Comparison of ENCODE assay signal across 25 cellular contexts in the genomic region with DNA sequence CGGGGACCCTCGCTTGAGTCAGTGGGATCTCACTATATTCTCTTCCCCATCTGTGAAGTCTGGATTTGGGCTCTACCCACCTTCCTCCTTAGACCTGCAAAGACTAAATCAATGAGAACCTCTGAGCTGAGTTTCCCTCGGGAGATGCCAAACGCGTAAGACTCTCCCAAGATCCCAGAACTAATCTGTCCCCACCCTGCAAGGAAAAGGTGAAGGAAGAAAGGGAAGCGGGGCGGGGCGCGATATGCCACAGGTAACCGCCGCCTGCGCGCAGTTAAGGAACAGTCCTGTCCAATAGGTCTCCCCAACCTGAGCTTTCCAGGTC. TPM values are rescaled to one million over a fixed set of nuclear protein-coding genes. Genes with fewer than 3 reads are reported as not detected.
DNase-seq lines count a peak whose midpoint lies in the region; ATAC-seq, FAIRE-seq and TF ChIP-seq lines count a peak whose summit lies in the region.
"Had no signal": no experiment of that assay in that cellular context is flagged by ENCODE, and none has a peak within 500 bp of the region (broad histone marks: within the 10 kb centered on the region; RNA-seq: fewer than 3 reads in every experiment).

No MANE protein-coding gene starts in this region.

- peaks cover 17% of the 10 kb centered on the region for H3K4me1 Mint-ChIP-seq in GM23338
- H3K4me1 Mint-ChIP-seq in activated T-helper 17 cell treated with anti-CD3 and anti-CD28 coated beads, Interleukin-2, amount 50 U/mL, for 72 hours = no peaks in the 10 kb centered on the region

- BruUV-seq in mammary epithelial cell (replicated peaks; lab: Mats Ljungman, UMichigan) = no TSS peak

- H3K4me1 ChIP-seq in GM23338 (ENCODE audit: insufficient read depth) (peaks cover 5% of the 10 kb centered on the region; the same call in 1 of the 2 replicates), mammary epithelial cell (ENCODE audit: insufficient read depth, low read length) (peaks cover 9% of the 10 kb centered on the region), small intestine (ENCODE audit: control insufficient read depth in 2 of 2, insufficient read depth in 1 of 2, low read depth in 1 of 2, low read length in 1 of 2) (no peaks in the 10 kb centered on the region)
- H3K4me1 ChIP-seq: adrenal gland had no signal

- dilution Hi-C loops in mammary epithelial cell (cut with HindIII; ENCODE audit: low sequenced_read_pairs) = no loop called here

- CTCF ChIA-PET in mammary epithelial cell (lab: Charles Lee; ENCODE audit: low non-redundant PET) = interaction anchor here (0.6 kb wide), 1 partner anchor 48 kb away, joined by 6 read pairs; no protein-coding TSS in a partner anchor

- no peaks in the 10 kb centered on the region for H3K9me2 ChIP-seq in GM23338 (ENCODE audit: insufficient read depth)

- H3K36me3 Mint-ChIP-seq in GM23338 (ENCODE audit: low read depth) = no peaks in the 10 kb centered on the region; the same call in 2 of the 3 replicates
- no peaks in the 10 kb centered on the region for H3K36me3 Mint-ChIP-seq in activated T-helper 17 cell treated with anti-CD3 and anti-CD28 coated beads, Interleukin-2, amount 50 U/mL, for 72 hours (ENCODE audit: low read depth)

- H3K79me2 ChIP-seq in GM23338 (replicated peaks; ENCODE audit: insufficient read depth) = no peaks in the 10 kb centered on the region
- no peaks in the 10 kb centered on the region for H3K79me2 ChIP-seq in mammary epithelial cell (ENCODE audit: insufficient read depth, low read length)

- H3K4me3 ChIP-seq in GM23338 (peak overlapping the region; percentile 75), mammary epithelial cell (replicated peaks in 1 of 3; ENCODE audit: insufficient read depth in 1 of 3, low read depth in 2 of 3, low read length in 3 of 3) (no peak overlapping the region), iPS-18c (ENCODE audit: insufficient read depth, low read depth, low read length) (peak overlapping the region; percentile 49), small intestine (ENCODE audit: low read depth in 1 of 2, low read length in 2 of 2) (no peak overlapping the region)
- H3K4me3 ChIP-seq: adrenal gland, GM23248, heart left ventricle, lung, upper lobe of left lung had no signal

- H4K20me1 ChIP-seq in GM23338 (replicated peaks; ENCODE audit: insufficient read depth) (no peaks in the 10 kb centered on the region), mammary epithelial cell (ENCODE audit: insufficient read depth, low read length) (no peaks in the 10 kb centered on the region)

- ATAC-seq in GM23338 (no peak), HG02763 (IDR thresholded peaks at IDR 0.05; ENCODE audit: unreplicated experiment) (no peak), HG03521 (IDR thresholded peaks at IDR 0.05; ENCODE audit: unreplicated experiment) (no peak)
- ATAC-seq in activated T-helper 17 cell treated with anti-CD3 and anti-CD28 coated beads, Interleukin-2, amount 50 U/mL, for 72 hours (replicated peaks) = no peak
- ATAC-seq: activated CD8-positive, alpha-beta T cell treated with anti-CD3 and anti-CD28 coated beads, Interleukin-2, amount 10 ng/mL, durations not matched to agents 7 days and 5 days; heart left ventricle; stimulated activated naive CD8-positive, alpha-beta T cell treated with anti-CD3 and anti-CD28 coated beads, Interleukin-15, amount 100 ng/mL, for 72 hours had no signal

- H3K4me2 ChIP-seq in GM23338 (peak overlapping the region; percentile 87), mammary epithelial cell (ENCODE audit: insufficient read depth, low read depth, low read length) (peak overlapping the region; percentile 74)

- DNase-seq in GM23338 (ENCODE audit: low spot score) (no peak), mammary epithelial cell (peak; percentile 5), small intestine (peak; percentile 2), caudate nucleus (lab: John Stamatoyannopoulos, UW) (no peak)
- DNase-seq: activated CD8-positive, alpha-beta T cell treated with anti-CD3 and anti-CD28 coated beads, Interleukin-2, amount 10 ng/mL, durations not matched to agents 7 days and 5 days; activated gamma-delta T cell treated with Interleukin-2 at 50 U/mL for 16 hours; adrenal gland; C1 segment of cervical spinal cord; GM23248; heart left ventricle; KBM-7; NCI-H146; NCI-H774; stimulated activated CD4-positive, alpha-beta T cell treated with anti-CD3 and anti-CD28 coated beads, Interleukin-12 subunit alpha, Interleukin-12 subunit beta, amount 100 ng/mL, for 4 hours; stimulated activated naive CD8-positive, alpha-beta T cell treated with anti-CD3 and anti-CD28 coated beads, Interleukin-15, amount 100 ng/mL, for 72 hours had no signal

- intact Hi-C loops in mammary epithelial cell (cut with micrococcal nuclease) = no loop called here

- peak overlapping the region; percentile 78 for H3K4me3 Mint-ChIP-seq in GM23338
- no peak overlapping the region for H3K4me3 Mint-ChIP-seq in activated T-helper 17 cell treated with anti-CD3 and anti-CD28 coated beads, Interleukin-2, amount 50 U/mL, for 72 hours
- H3K4me3 Mint-ChIP-seq: activated CD8-positive, alpha-beta T cell treated with anti-CD3 and anti-CD28 coated beads, Interleukin-2, amount 10 ng/mL, durations not matched to agents 7 days and 5 days; stimulated activated naive CD8-positive, alpha-beta T cell treated with anti-CD3 and anti-CD28 coated beads, Interleukin-15, amount 100 ng/mL, for 72 hours; T-helper 2 cell treated with Interferon-gamma antibody and Interleukin-4, amounts not matched to agents 5 μg/mL and 100 μg/mL, for 36 hours had no signal

- no peak for FAIRE-seq in small intestine (lab: Jason Lieb, UNC)
- FAIRE-seq: endothelial cell of umbilical vein, keratinocyte had no signal

- H3K27me3 Mint-ChIP-seq in GM23338 (ENCODE audit: insufficient read depth, low read depth, poor library complexity) = peaks cover 48% of the 10 kb centered on the region
- H3K27me3 Mint-ChIP-seq in activated T-helper 17 cell treated with anti-CD3 and anti-CD28 coated beads, Interleukin-2, amount 50 U/mL, for 72 hours = peaks cover 33% of the 10 kb centered on the region

- H3F3A ChIP-seq in GM23338 (replicated peaks; ENCODE audit: low read depth) = no peaks in the 10 kb centered on the region

- no peak overlapping the region for H3K9ac ChIP-seq in mammary epithelial cell (ENCODE audit: insufficient read depth, low read length)
- H3K9ac ChIP-seq: GM23248 had no signal

- H3K9me3 ChIP-seq in mammary epithelial cell (replicated peaks; ENCODE audit: insufficient read depth, low read length) (no peaks in the 10 kb centered on the region), iPS-18c (ENCODE audit: control insufficient read depth, insufficient read depth, low read length) (peaks cover 4% of the 10 kb centered on the region), small intestine (ENCODE audit: control insufficient read depth, low read depth) (no peaks in the 10 kb centered on the region)
- H3K9me3 ChIP-seq: adrenal gland, upper lobe of left lung had no signal

- TF ChIP-seq CTCF in GM23338 (conservative IDR thresholded peaks at IDR 0.05; ENCODE audit: low read depth in 2 of 2) (no peak), mammary epithelial cell (conservative IDR thresholded peaks at IDR 0.05 in 1 of 2, IDR thresholded peaks at IDR 0.05 in 1 of 2; ENCODE audit: extremely low read depth in 1 of 2, insufficient read depth in 1 of 2, low read depth in 1 of 2, low read length in 2 of 2) (no peak)

- peaks cover 7% of the 10 kb centered on the region; the same call in 2 of the 3 replicates for H3K9me3 Mint-ChIP-seq in GM23338
- H3K9me3 Mint-ChIP-seq in activated T-helper 17 cell treated with anti-CD3 and anti-CD28 coated beads, Interleukin-2, amount 50 U/mL, for 72 hours = no peaks in the 10 kb centered on the region
- H3K9me3 Mint-ChIP-seq: T-helper 2 cell treated with Interferon-gamma antibody and Interleukin-4, amounts not matched to agents 5 μg/mL and 100 μg/mL, for 36 hours had no signal

- H3K27ac ChIP-seq in GM23338 (ENCODE audit: low read depth) = no peak overlapping the region
- H3K27ac ChIP-seq in mammary epithelial cell (ENCODE audit: insufficient read depth, low read depth, low read length) = no peak overlapping the region
- H3K27ac ChIP-seq in small intestine (ENCODE audit: low read depth in 1 of 2, low read length in 1 of 2) = no peak overlapping the region
- H3K27ac ChIP-seq in caudate nucleus (ENCODE audit: low read depth, low read length) = no peak overlapping the region
- H3K27ac ChIP-seq: adrenal gland, GM23248, heart left ventricle, upper lobe of left lung had no signal

- H3K36me3 ChIP-seq in GM23338 (ENCODE audit: insufficient read depth) (no peaks in the 10 kb centered on the region), mammary epithelial cell (ENCODE audit: insufficient read depth, low read length) (no peaks in the 10 kb centered on the region), small intestine (ENCODE audit: control insufficient read depth in 2 of 2, insufficient read depth in 2 of 2, low read length in 2 of 2) (no peaks in the 10 kb centered on the region)
- H3K36me3 ChIP-seq: adrenal gland, heart left ventricle, upper lobe of left lung had no signal

- H3K27ac Mint-ChIP-seq in GM23338 = no peak overlapping the region
- no peak overlapping the region for H3K27ac Mint-ChIP-seq in activated T-helper 17 cell treated with anti-CD3 and anti-CD28 coated beads, Interleukin-2, amount 50 U/mL, for 72 hours
- H3K27ac Mint-ChIP-seq: activated CD8-positive, alpha-beta T cell treated with anti-CD3 and anti-CD28 coated beads, Interleukin-2, amount 10 ng/mL, durations not matched to agents 7 days and 5 days; stimulated activated naive CD8-positive, alpha-beta T cell treated with anti-CD3 and anti-CD28 coated beads, Interleukin-15, amount 100 ng/mL, for 72 hours; T-helper 2 cell treated with Interferon-gamma antibody and Interleukin-4, amounts not matched to agents 5 μg/mL and 100 μg/mL, for 36 hours had no signal

- peaks cover 62% of the 10 kb centered on the region for H3K27me3 ChIP-seq in GM23338 (ENCODE audit: insufficient read depth)
- peaks cover 22% of the 10 kb centered on the region for H3K27me3 ChIP-seq in mammary epithelial cell (ENCODE audit: insufficient read depth, low read length)
- peaks cover 8 to 11% of the 10 kb centered on the region in 2 donors for H3K27me3 ChIP-seq in small intestine (ENCODE audit: control insufficient read depth in 2 of 2, insufficient read depth in 2 of 2, low read length in 2 of 2)

- 14% methylated on average over 9 of the region's 13 CpGs for WGBS in mammary epithelial cell (ENCODE audit: low coverage, missing lambda C conversion rate)
- WGBS in small intestine, 3 donors = 6 to 7% (median 6%) methylated on average over 13 of the region's 13 CpGs

- in situ Hi-C loops in mammary epithelial cell (cut with MboI; ENCODE audit: low sequenced_read_pairs in 2 of 2) = no loop called here

- H2AFZ ChIP-seq in GM23338 (peak overlapping the region; percentile 97), mammary epithelial cell (ENCODE audit: low read depth, low read length) (peak overlapping the region; percentile 49)
- H2AFZ ChIP-seq: GM23248 had no signal

RNA-seq across cellular contexts. Expression of gene SRD5A2, which starts 0.8 kb away (rescaled TPM):
- total RNA-seq in GM23338 (2014; rRNA removed; shearing (Covaris generic)) = 0.03 TPM in 1 of 2 replicates, not detected in the other
- polyA plus RNA-seq in GM23338 (2016; fragmentation: Nextera tagmentation; extraction: Ambion mirVana) (0.05 TPM in 1 of 2 replicates, not detected in the other), mammary epithelial cell (not detected), small intestine (not detected)
- total RNA-seq in mammary epithelial cell = under 1 TPM in 1 of 2 donors, not detected in 1; under 0.01 TPM
- polyA minus RNA-seq in mammary epithelial cell = not detected
- not detected for total RNA-seq in activated T-helper 17 cell treated with anti-CD3 and anti-CD28 coated beads, Interleukin-2, amount 50 U/mL, for 72 hours
- total RNA-seq: activated CD8-positive, alpha-beta T cell treated with anti-CD3 and anti-CD28 coated beads, Interleukin-2, amount 10 ng/mL, durations not matched to agents 7 days and 5 days; endothelial cell of umbilical vein; GM23248; heart left ventricle; omental fat pad had no signal
- polyA plus RNA-seq: endothelial cell of umbilical vein, GM23248, heart left ventricle had no signal

Comparison
In these comparisons a context has a peak if more than half of its experiments do, and no peak if none do; other contexts are left out.
1. DNase-seq: peak in mammary epithelial cell (single experiment) and small intestine (single experiment); none in GM23338 (single experiment) and caudate nucleus (0 of 61).
2. H3K4me3 ChIP-seq: peak in GM23338 (single experiment) and iPS-18c (single experiment); none in mammary epithelial cell (0 of 3) and small intestine (0 of 2).